15 cellular contexts compared by ENCODE assay signal in genomic region chr5:150140830-150141229, GRCh38. TPM values are rescaled to one million over a fixed set of nuclear protein-coding genes. Genes with fewer than 3 reads are reported as not detected.
A peak's percentile ranks its signal among the peaks of the same experiment; 100 is the strongest.
DNase-seq lines count a peak whose midpoint lies in the region; ATAC-seq and TF ChIP-seq lines count a peak whose summit lies in the region.
"Had no signal": no experiment of that assay in that cellular context is flagged by ENCODE, and none has a peak within 500 bp of the region (broad histone marks: within the 10 kb centered on the region; RNA-seq: fewer than 3 reads in every experiment).

No MANE protein-coding gene starts in this region.

- intact Hi-C loops in ascending aorta (cut with DNase I) = loop anchor here (10.0 kb wide), 1 partner anchor 454 kb away; no protein-coding TSS in a partner anchor

- H3K4me3 ChIP-seq in BLaER1 (peak overlapping the region; percentile 60), ascending aorta (peak overlapping the region in 1 of 2 donors; percentile 43), skeletal muscle cell (ENCODE audit: low read depth, low read length) (no peak overlapping the region)
- H3K4me3 ChIP-seq: SK-N-MC had no signal

- peaks cover 7% of the 10 kb centered on the region for H3K27me3 Mint-ChIP-seq in glutamatergic neuron (ENCODE audit: unreplicated experiment)
- H3K27me3 Mint-ChIP-seq: activated naive CD8-positive, alpha-beta T cell treated with anti-CD3 and anti-CD28 coated beads, Interleukin-2, amount 50 U/mL, for 24 hours had no signal

- H3K4me1 ChIP-seq in BLaER1 = peaks cover 94% of the 10 kb centered on the region
- H3K4me1 ChIP-seq in ascending aorta = peaks cover 79 to 95% of the 10 kb centered on the region in 2 donors

- no peak overlapping the region for H3K27ac Mint-ChIP-seq in glutamatergic neuron (ENCODE audit: unreplicated experiment)
- H3K27ac Mint-ChIP-seq: activated naive CD8-positive, alpha-beta T cell treated with anti-CD3 and anti-CD28 coated beads, Interleukin-2, amount 50 U/mL, for 24 hours; CD4-positive, CD25-positive, alpha-beta regulatory T cell had no signal

- H3K9me3 Mint-ChIP-seq in glutamatergic neuron (ENCODE audit: unreplicated experiment) = peaks cover 5% of the 10 kb centered on the region
- H3K9me3 Mint-ChIP-seq: activated naive CD8-positive, alpha-beta T cell treated with anti-CD3 and anti-CD28 coated beads, Interleukin-2, amount 50 U/mL, for 24 hours; CD4-positive, CD25-positive, alpha-beta regulatory T cell had no signal

- H3K27me3 ChIP-seq in BLaER1 (no peaks in the 10 kb centered on the region), ascending aorta (no peaks in the 10 kb centered on the region)

- H3K27ac ChIP-seq in BLaER1 = peak overlapping the region; percentile 93
- H3K27ac ChIP-seq in ascending aorta = peak overlapping the region; percentile 98 to 99
- H3K27ac ChIP-seq: SK-N-MC had no signal

- H4K20me1 ChIP-seq in BLaER1 = no peaks in the 10 kb centered on the region

- no peak for DNase-seq in ascending aorta (ENCODE audit: low spot score in 2 of 2)
- peak; percentile 72 for DNase-seq in hepatic stellate cell (ENCODE audit: low spot score)
- peak; percentile 96 for DNase-seq in skeletal muscle cell (ENCODE audit: low read depth)
- no peak for DNase-seq in activated CD4-positive, alpha-beta T cell treated with anti-CD3 and anti-CD28 coated beads for 1 hour
- no peak for DNase-seq in mucosa of gallbladder (ENCODE audit: low spot score)
- DNase-seq in glutamatergic neuron = no peak
- DNase-seq: activated CD4-positive, alpha-beta T cell treated with anti-CD3 and anti-CD28 coated beads, Interleukin-2, amount 50 U/mL, for 4 hours; activated naive CD8-positive, alpha-beta T cell treated with anti-CD3 and anti-CD28 coated beads, Interleukin-2, amount 50 U/mL, for 24 hours; CD4-positive, CD25-positive, alpha-beta regulatory T cell; KBM-7; NCI-H345 had no signal

- H3K4me3 Mint-ChIP-seq in glutamatergic neuron (ENCODE audit: unreplicated experiment) = no peak overlapping the region
- H3K4me3 Mint-ChIP-seq: activated naive CD8-positive, alpha-beta T cell treated with anti-CD3 and anti-CD28 coated beads, Interleukin-2, amount 50 U/mL, for 24 hours; CD4-positive, CD25-positive, alpha-beta regulatory T cell had no signal

- no peaks in the 10 kb centered on the region for H3K36me3 Mint-ChIP-seq in glutamatergic neuron (ENCODE audit: unreplicated experiment)
- H3K36me3 Mint-ChIP-seq: CD4-positive, CD25-positive, alpha-beta regulatory T cell had no signal

- peaks cover 25% of the 10 kb centered on the region for H3K36me3 ChIP-seq in BLaER1
- H3K36me3 ChIP-seq in ascending aorta = peaks cover 3 to 8% of the 10 kb centered on the region in 2 donors

- H3K9me3 ChIP-seq in BLaER1 (no peaks in the 10 kb centered on the region), ascending aorta (no peaks in the 10 kb centered on the region)

- H3K4me1 Mint-ChIP-seq in glutamatergic neuron (ENCODE audit: low read depth, unreplicated experiment) = peaks cover 29% of the 10 kb centered on the region
- H3K4me1 Mint-ChIP-seq: activated naive CD8-positive, alpha-beta T cell treated with anti-CD3 and anti-CD28 coated beads, Interleukin-2, amount 50 U/mL, for 24 hours had no signal

- peak overlapping the region; percentile 82 for H3K9ac ChIP-seq in BLaER1

- H3K4me2 ChIP-seq in BLaER1 = peak overlapping the region; percentile 100

- TF ChIP-seq CTCF in ascending aorta (IDR thresholded peaks at IDR 0.05) (no peak), glutamatergic neuron (IDR thresholded peaks at IDR 0.05; ENCODE audit: partially characterized antibody, unreplicated experiment) (no peak)

- ATAC-seq in GM19035 (IDR thresholded peaks at IDR 0.05; ENCODE audit: unreplicated experiment) = no peak
- ATAC-seq: activated naive CD8-positive, alpha-beta T cell treated with anti-CD3 and anti-CD28 coated beads, Interleukin-2, amount 50 U/mL, for 24 hours had no signal

RNA-seq across cellular contexts. Expression of gene PDGFRB, which starts 14.8 kb away (rescaled TPM):
- total RNA-seq in ascending aorta = 341 TPM
- 97.8 TPM for total RNA-seq in mucosa of gallbladder
- 2.9 TPM for total RNA-seq in glutamatergic neuron (ENCODE audit: unreplicated experiment)
- total RNA-seq: CD4-positive, CD25-positive, alpha-beta regulatory T cell had no signal

RNA-seq across cellular contexts. Expression of gene CDX1, which starts 25.7 kb away (rescaled TPM):
- not detected for total RNA-seq in ascending aorta
- total RNA-seq in mucosa of gallbladder = 0.29 TPM
- total RNA-seq in glutamatergic neuron (ENCODE audit: unreplicated experiment) = not detected
- total RNA-seq: CD4-positive, CD25-positive, alpha-beta regulatory T cell; frontal cortex had no signal

RNA-seq across cellular contexts. Expression of gene SLC6A7, which starts 49.0 kb away (rescaled TPM):
- total RNA-seq in ascending aorta (not detected), mucosa of gallbladder (not detected), glutamatergic neuron (ENCODE audit: unreplicated experiment) (not detected)
- total RNA-seq: CD4-positive, CD25-positive, alpha-beta regulatory T cell had no signal

RNA-seq across cellular contexts. Expression of gene CSF1R, which starts 54.5 kb away (rescaled TPM):
- 70.9 TPM for total RNA-seq in ascending aorta
- 91.9 TPM for total RNA-seq in mucosa of gallbladder
- total RNA-seq in glutamatergic neuron (ENCODE audit: unreplicated experiment) = not detected
- total RNA-seq: CD4-positive, CD25-positive, alpha-beta regulatory T cell had no signal

Comparison
In these comparisons a context has a peak if more than half of its experiments do, and no peak if none do; other contexts are left out.
1. DNase-seq: peak in hepatic stellate cell (single experiment) and skeletal muscle cell (single experiment); none in ascending aorta (0 of 2), activated CD4-positive, alpha-beta T cell treated with anti-CD3 and anti-CD28 coated beads for 1 hour (single experiment), mucosa of gallbladder (single experiment) and glutamatergic neuron (single experiment).
2. RNA of gene PDGFRB, which starts 14.8 kb away (total RNA-seq): 341 TPM in ascending aorta (single experiment) and 97.8 TPM in mucosa of gallbladder (single experiment); 2.9 TPM in glutamatergic neuron (single experiment); every median in the first group is over 10 times any median in the second.